In genomic region chr3:95036526-95037021, GRCh38 we compare ENCODE assay signal across 19 cellular contexts.
"Had no signal": no experiment of that assay in that cellular context is flagged by ENCODE, and none has a peak within 500 bp of the region (broad histone marks: within the 10 kb centered on the region; RNA-seq: fewer than 3 reads in every experiment).

No MANE protein-coding gene starts in this region.

- H3K4me3 Mint-ChIP-seq: natural killer cell treated with Interleukin-12 subunit alpha and Interleukin-12 subunit beta and Interleukin-15 and Interleukin-18, amount 100 ng/mL, for 72 hours; neural progenitor cell had no signal

- H3K36me3 Mint-ChIP-seq: neural progenitor cell had no signal

- H3K4me1 ChIP-seq: gastrocnemius medialis, neural progenitor cell, pancreas, upper lobe of left lung, uterus had no signal

- H3K4me3 ChIP-seq: dorsolateral prefrontal cortex, gastrocnemius medialis, neural progenitor cell, pancreas, upper lobe of left lung, uterus had no signal

- H2AFZ ChIP-seq: neural progenitor cell had no signal

- ATAC-seq: esophagus mucosa; gastrocnemius medialis; natural killer cell treated with Interleukin-12 subunit alpha and Interleukin-12 subunit beta and Interleukin-15 and Interleukin-18, amount 100 ng/mL, for 72 hours; pancreas; right cardiac atrium had no signal

- H3K36me3 ChIP-seq: gastrocnemius medialis, neural progenitor cell, pancreas, upper lobe of left lung, uterus had no signal

- H3K27ac ChIP-seq: dorsolateral prefrontal cortex, gastrocnemius medialis, neural progenitor cell, pancreas, upper lobe of left lung, uterus had no signal

- DNase-seq: cortex of kidney; dorsolateral prefrontal cortex; effector CD8-positive, alpha-beta T cell; gastrocnemius medialis; kidney glomerular epithelial cell; mammary epithelial cell; midbrain; occipital lobe; pancreas; right cardiac atrium; small intestine; stimulated activated CD4-positive, alpha-beta T cell treated with anti-CD3 and anti-CD28 coated beads, Interleukin-12 subunit alpha, Interleukin-12 subunit beta, amount 100 ng/mL, for 4 hours; stimulated activated naive CD4-positive, alpha-beta T cell; upper lobe of left lung; uterus had no signal

- H3K27me3 Mint-ChIP-seq: natural killer cell treated with Interleukin-12 subunit alpha and Interleukin-12 subunit beta and Interleukin-15 and Interleukin-18, amount 100 ng/mL, for 72 hours; progenitor cell of endocrine pancreas had no signal

- H3K4me2 ChIP-seq: neural progenitor cell had no signal

- H3K27ac Mint-ChIP-seq: natural killer cell treated with Interleukin-12 subunit alpha and Interleukin-12 subunit beta and Interleukin-15 and Interleukin-18, amount 100 ng/mL, for 72 hours; neural progenitor cell; progenitor cell of endocrine pancreas had no signal

- H3K9me3 ChIP-seq: gastrocnemius medialis, pancreas, upper lobe of left lung, uterus had no signal

- H3K27me3 ChIP-seq: dorsolateral prefrontal cortex, gastrocnemius medialis, neural progenitor cell, pancreas, upper lobe of left lung, uterus had no signal

- H3K9ac ChIP-seq: neural progenitor cell had no signal
